Comparison of ENCODE assay signal across 24 cellular contexts in genomic region chr3:153445817-153446216, GRCh38.
"Had no signal": no experiment of that assay in that cellular context is flagged by ENCODE, and none has a peak within 500 bp of the region (broad histone marks: within the 10 kb centered on the region; RNA-seq: fewer than 3 reads in every experiment).

No MANE protein-coding gene starts in this region.

- H3K9me3 Mint-ChIP-seq: dendritic cell treated with granulocyte-macrophage colony-stimulating factor and Interleukin-4, amounts not matched to agents 40 ng/mL and 50 ng/mL, for 4 days; effector memory CD8-positive, alpha-beta T cell; endodermal cell had no signal

- H3K4me1 ChIP-seq: colonic mucosa, esophagus muscularis mucosa, esophagus squamous epithelium, foreskin keratinocyte, gastrocnemius medialis, gastroesophageal sphincter had no signal

- H3K27ac ChIP-seq: colonic mucosa, coronary artery, dorsolateral prefrontal cortex, epithelial cell of prostate, esophagus muscularis mucosa, esophagus squamous epithelium, foreskin keratinocyte, gastrocnemius medialis, gastroesophageal sphincter had no signal

- H3K4me3 ChIP-seq: colonic mucosa, coronary artery, dorsolateral prefrontal cortex, esophagus muscularis mucosa, esophagus squamous epithelium, gastrocnemius medialis, gastroesophageal sphincter had no signal

- H3K27ac Mint-ChIP-seq: dendritic cell treated with granulocyte-macrophage colony-stimulating factor and Interleukin-4, amounts not matched to agents 40 ng/mL and 50 ng/mL, for 4 days; effector memory CD8-positive, alpha-beta T cell; endodermal cell had no signal

- H3K36me3 ChIP-seq: colonic mucosa, esophagus muscularis mucosa, esophagus squamous epithelium, gastrocnemius medialis, gastroesophageal sphincter had no signal

- ATAC-seq: effector memory CD8-positive, alpha-beta T cell; esophagus mucosa; foreskin keratinocyte; gastrocnemius medialis; gastroesophageal sphincter had no signal

- H3K27me3 Mint-ChIP-seq: dendritic cell treated with granulocyte-macrophage colony-stimulating factor and Interleukin-4, amounts not matched to agents 40 ng/mL and 50 ng/mL, for 4 days; effector memory CD8-positive, alpha-beta T cell had no signal

- FAIRE-seq: endothelial cell of umbilical vein had no signal

- H3K4me3 Mint-ChIP-seq: dendritic cell treated with granulocyte-macrophage colony-stimulating factor and Interleukin-4, amounts not matched to agents 40 ng/mL and 50 ng/mL, for 4 days; effector memory CD8-positive, alpha-beta T cell; endodermal cell had no signal

- H3K9me3 ChIP-seq: colonic mucosa, esophagus muscularis mucosa, esophagus squamous epithelium, gastrocnemius medialis, gastroesophageal sphincter had no signal

- H3K27me3 ChIP-seq: colonic mucosa, dorsolateral prefrontal cortex, esophagus muscularis mucosa, esophagus squamous epithelium, foreskin keratinocyte, gastrocnemius medialis, gastroesophageal sphincter had no signal

- DNase-seq: colonic mucosa; cortex of kidney; dermis blood vessel endothelial cell; dorsolateral prefrontal cortex; effector CD4-positive, alpha-beta T cell; effector CD8-positive, alpha-beta T cell; effector memory CD4-positive, alpha-beta T cell; effector memory CD8-positive, alpha-beta T cell; endodermal cell; erythroblast; esophagus squamous epithelium; foreskin fibroblast; foreskin keratinocyte; foreskin melanocyte; gastrocnemius medialis; glutamatergic neuron; head of caudate nucleus had no signal
